8 cellular contexts compared by ENCODE assay signal in the genomic region with DNA sequence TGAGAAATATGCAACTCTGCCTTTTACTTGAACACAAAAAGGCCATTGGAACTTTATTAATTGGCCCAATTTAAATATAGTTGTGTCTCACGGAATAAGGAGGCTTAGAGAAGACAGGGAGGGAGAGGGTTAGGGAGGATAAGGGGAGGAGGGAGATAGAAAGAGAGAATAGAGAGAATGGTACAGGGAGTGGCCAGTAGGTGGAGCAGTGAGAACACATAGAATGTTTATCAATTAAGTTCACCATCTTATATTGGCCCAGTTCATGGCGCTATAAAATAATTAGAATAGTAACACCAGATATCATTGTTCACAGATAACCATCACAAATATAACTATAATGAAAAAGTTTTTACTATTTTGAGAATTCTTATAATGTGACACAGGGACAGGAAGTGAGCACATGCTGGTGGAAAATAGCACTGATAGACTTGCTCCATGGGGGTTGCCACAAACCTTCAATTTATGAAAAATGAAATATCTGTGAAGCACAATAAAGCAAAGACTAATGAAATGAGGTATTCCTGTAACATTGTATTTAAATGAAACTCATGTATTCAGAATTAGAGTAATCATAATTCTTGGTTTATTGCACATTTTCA.
DNase-seq lines count a peak whose midpoint lies in the region; ATAC-seq and TF ChIP-seq lines count a peak whose summit lies in the region.

No MANE protein-coding gene starts in this region.

- H3K79me2 ChIP-seq in PC-3 (ENCODE audit: low read length) = no peaks in the 10 kb centered on the region

- no peaks in the 10 kb centered on the region for H4K20me1 ChIP-seq in PC-3 (ENCODE audit: low read length)

- no peak overlapping the region for H3K4me2 ChIP-seq in PC-3 (ENCODE audit: low read length)

- DNase-seq in cardiac muscle cell (ENCODE audit: low read depth in 1 of 2, low spot score in 1 of 2) (peak; percentile 55 to 56), left cardiac atrium (no peak), HPDE6-E6E7 (ENCODE audit: extremely low spot score) (peak; percentile 16), PC-3 (peak; percentile 47), epidermal melanocyte (ENCODE audit: insufficient read length, low spot score) (peak; percentile 17), renal cortical epithelial cell (ENCODE audit: low read depth) (peak; percentile 28), KG1 (lab: John Stamatoyannopoulos, UW) (no peak)

- H3K9me2 ChIP-seq in PC-3 (replicated peaks; ENCODE audit: low read length) = no peaks in the 10 kb centered on the region

- TF ChIP-seq CTCF in cardiac muscle cell (IDR thresholded peaks at IDR 0.05; ENCODE audit: low read depth, low read length) (peak; percentile 58), PC-3 (conservative IDR thresholded peaks at IDR 0.05; ENCODE audit: low read depth, low read length) (peak; percentile 64)

- POLR2A ChIA-PET in PC-3 (lab: Charles Lee; ENCODE audit: unreplicated experiment) = no interaction called here

- H3K9ac ChIP-seq in PC-3 (ENCODE audit: low read length) = no peak overlapping the region

- intact Hi-C loops in left cardiac atrium (cut with DNase I) = no loop called here
- intact Hi-C loops in PC-3 (cut with micrococcal nuclease) = loop anchor here (1.0 to 2.0 kb wide), 2 partner anchors 78 to 149 kb away; no protein-coding TSS in a partner anchor

- no peak overlapping the region for H3K4me3 ChIP-seq in cardiac muscle cell
- no peak overlapping the region for H3K4me3 ChIP-seq in PC-3 (ENCODE audit: low read length)

- H3K4me1 ChIP-seq in cardiac muscle cell (ENCODE audit: low read depth) (no peaks in the 10 kb centered on the region), PC-3 (ENCODE audit: insufficient read depth, low read length) (no peaks in the 10 kb centered on the region)

- no peak for ATAC-seq in left cardiac atrium
- peak; percentile 97 for ATAC-seq in GM21717 (IDR thresholded peaks at IDR 0.05; ENCODE audit: unreplicated experiment)
- ATAC-seq in PC-3 = peak; percentile 67

- no TSS peak for BruUV-seq in PC-3 (replicated peaks; lab: Mats Ljungman, UMichigan)

- H3K27ac ChIP-seq in cardiac muscle cell = no peak overlapping the region
- no peak overlapping the region for H3K27ac ChIP-seq in PC-3 (ENCODE audit: low read length)

- no peaks in the 10 kb centered on the region for H3F3A ChIP-seq in PC-3 (ENCODE audit: low read length, unreplicated experiment)

- no peak overlapping the region for H2AFZ ChIP-seq in PC-3 (ENCODE audit: low read length)

- CTCF ChIA-PET in PC-3 (lab: Charles Lee) = no interaction called here

- no peaks in the 10 kb centered on the region for H3K9me3 ChIP-seq in cardiac muscle cell (ENCODE audit: low read depth)
- no peaks in the 10 kb centered on the region for H3K9me3 ChIP-seq in PC-3 (ENCODE audit: low read length)

- H3K27me3 ChIP-seq in cardiac muscle cell (no peaks in the 10 kb centered on the region), PC-3 (ENCODE audit: low read length) (no peaks in the 10 kb centered on the region)

- H3K36me3 ChIP-seq in cardiac muscle cell (no peaks in the 10 kb centered on the region), PC-3 (ENCODE audit: low read depth, low read length) (no peaks in the 10 kb centered on the region)

Comparison
In these comparisons a context has a peak if more than half of its experiments do, and no peak if none do; other contexts are left out.
1. DNase-seq: peak in cardiac muscle cell (2 of 2), HPDE6-E6E7 (single experiment), PC-3 (single experiment), epidermal melanocyte (single experiment) and renal cortical epithelial cell (single experiment); none in left cardiac atrium (single experiment) and KG1 (single experiment).
2. ATAC-seq: peak in GM21717 (single experiment) and PC-3 (single experiment); none in left cardiac atrium (0 of 2).